Comparison of ENCODE assay signal across 8 cellular contexts in the genomic region with DNA sequence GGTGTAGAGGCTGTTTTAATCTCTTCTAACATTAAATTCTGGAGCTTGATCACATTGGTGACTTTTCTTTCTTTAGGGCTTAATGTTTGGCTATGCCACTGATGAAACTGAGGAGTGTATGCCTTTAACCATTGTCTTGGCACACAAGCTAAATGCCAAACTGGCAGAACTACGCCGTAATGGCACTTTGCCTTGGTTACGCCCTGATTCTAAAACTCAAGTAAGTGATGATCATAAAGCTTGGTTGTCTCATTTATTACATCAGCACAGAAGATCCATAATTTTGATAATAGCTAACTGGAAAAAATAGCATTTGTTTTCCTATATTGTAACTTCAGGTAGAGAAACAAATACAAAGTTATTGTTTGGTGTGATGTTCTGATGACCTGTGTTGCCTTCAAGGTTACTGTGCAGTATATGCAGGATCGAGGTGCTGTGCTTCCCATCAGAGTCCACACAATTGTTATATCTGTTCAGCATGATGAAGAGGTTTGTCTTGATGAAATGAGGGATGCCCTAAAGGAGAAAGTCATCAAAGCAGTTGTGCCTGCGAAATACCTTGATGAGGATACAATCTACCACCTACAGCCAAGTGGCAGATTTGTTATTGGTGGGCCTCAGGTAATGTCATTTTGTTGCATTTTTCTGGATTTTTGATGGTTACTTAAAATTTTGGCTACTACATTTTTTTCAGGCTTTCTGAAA. TPM values are rescaled to one million over a fixed set of nuclear protein-coding genes. Genes with fewer than 3 reads are reported as not detected.
DNase-seq lines count a peak whose midpoint lies in the region; ATAC-seq and TF ChIP-seq lines count a peak whose summit lies in the region.

No MANE protein-coding gene starts in this region.

- no peak for ATAC-seq in activated CD4-positive, alpha-beta T cell treated with anti-CD3 and anti-CD28 coated beads for 36 hours
- no peak for ATAC-seq in activated CD8-positive, alpha-beta T cell treated with anti-CD3 and anti-CD28 coated beads, Interleukin-2, amount 10 ng/mL, durations not matched to agents 7 days and 5 days
- no peak for ATAC-seq in stimulated activated memory B cell treated with anti-CD40 and anti-IgM and Interleukin-4, amounts not matched to agents 10 μg/mL and 1 μg/mL and 100 μg/mL, for 72 hours

- peak overlapping the region; percentile 92 for H3K27ac Mint-ChIP-seq in activated CD4-positive, alpha-beta T cell treated with anti-CD3 and anti-CD28 coated beads for 36 hours
- H3K27ac Mint-ChIP-seq in activated CD8-positive, alpha-beta T cell treated with anti-CD3 and anti-CD28 coated beads, Interleukin-2, amount 10 ng/mL, durations not matched to agents 7 days and 5 days: peak overlapping the region; percentile 31
- peak overlapping the region; percentile 19 for H3K27ac Mint-ChIP-seq in stimulated activated memory B cell treated with anti-CD40 and anti-IgM and Interleukin-4, amounts not matched to agents 10 μg/mL and 1 μg/mL and 100 μg/mL, for 72 hours

- H3K4me3 ChIP-seq in fibroblast of the aortic adventitia (ENCODE audit: low read depth, low read length): peak overlapping the region; percentile 97

- intact Hi-C loops in activated CD4-positive, alpha-beta T cell treated with anti-CD3 and anti-CD28 coated beads for 36 hours (cut with DNase I, micrococcal nuclease): loop anchor here in 1 of 2 experiments (2.0 kb wide), 1 partner anchor 15 kb away; no protein-coding TSS in a partner anchor

- no peak for DNase-seq in activated CD4-positive, alpha-beta T cell treated with anti-CD3 and anti-CD28 coated beads for 36 hours
- DNase-seq in activated CD4-positive, alpha-beta T cell treated with anti-CD3 and anti-CD28 coated beads for 48 hours: no peak
- no peak for DNase-seq in activated CD8-positive, alpha-beta T cell treated with anti-CD3 and anti-CD28 coated beads, Interleukin-2, amount 10 ng/mL, durations not matched to agents 7 days and 5 days
- peak; percentile 72 for DNase-seq in fibroblast of the aortic adventitia (ENCODE audit: low read depth)
- DNase-seq in mucosa of gallbladder (ENCODE audit: low spot score): no peak
- DNase-seq in DMS153 (lab: John Stamatoyannopoulos, UW): no peak
- no peak for DNase-seq in GM19238 (ENCODE audit: insufficient read length, low spot score)

- peaks cover 35% of the 10 kb centered on the region for H3K4me1 Mint-ChIP-seq in activated CD4-positive, alpha-beta T cell treated with anti-CD3 and anti-CD28 coated beads for 36 hours
- H3K4me1 Mint-ChIP-seq in activated CD8-positive, alpha-beta T cell treated with anti-CD3 and anti-CD28 coated beads, Interleukin-2, amount 10 ng/mL, durations not matched to agents 7 days and 5 days (ENCODE audit: low read depth): peaks cover 52% of the 10 kb centered on the region
- H3K4me1 Mint-ChIP-seq in stimulated activated memory B cell treated with anti-CD40 and anti-IgM and Interleukin-4, amounts not matched to agents 10 μg/mL and 1 μg/mL and 100 μg/mL, for 72 hours: peaks cover 41% of the 10 kb centered on the region

- H3K27me3 Mint-ChIP-seq in activated CD4-positive, alpha-beta T cell treated with anti-CD3 and anti-CD28 coated beads for 36 hours: no peaks in the 10 kb centered on the region
- H3K27me3 Mint-ChIP-seq in activated CD8-positive, alpha-beta T cell treated with anti-CD3 and anti-CD28 coated beads, Interleukin-2, amount 10 ng/mL, durations not matched to agents 7 days and 5 days (ENCODE audit: low read depth): no peaks in the 10 kb centered on the region
- H3K27me3 Mint-ChIP-seq in stimulated activated memory B cell treated with anti-CD40 and anti-IgM and Interleukin-4, amounts not matched to agents 10 μg/mL and 1 μg/mL and 100 μg/mL, for 72 hours: no peaks in the 10 kb centered on the region

- TF ChIP-seq CTCF in fibroblast of the aortic adventitia (IDR thresholded peaks at IDR 0.05; ENCODE audit: insufficient read depth, low read length): no peak

- peak overlapping the region; percentile 95 for H3K4me3 Mint-ChIP-seq in activated CD4-positive, alpha-beta T cell treated with anti-CD3 and anti-CD28 coated beads for 36 hours
- H3K4me3 Mint-ChIP-seq in activated CD8-positive, alpha-beta T cell treated with anti-CD3 and anti-CD28 coated beads, Interleukin-2, amount 10 ng/mL, durations not matched to agents 7 days and 5 days: peak overlapping the region; percentile 96
- peak overlapping the region; percentile 36 for H3K4me3 Mint-ChIP-seq in stimulated activated memory B cell treated with anti-CD40 and anti-IgM and Interleukin-4, amounts not matched to agents 10 μg/mL and 1 μg/mL and 100 μg/mL, for 72 hours

- H3K9me3 Mint-ChIP-seq in activated CD4-positive, alpha-beta T cell treated with anti-CD3 and anti-CD28 coated beads for 36 hours (ENCODE audit: low read depth): no peaks in the 10 kb centered on the region
- H3K9me3 Mint-ChIP-seq in activated CD8-positive, alpha-beta T cell treated with anti-CD3 and anti-CD28 coated beads, Interleukin-2, amount 10 ng/mL, durations not matched to agents 7 days and 5 days (ENCODE audit: insufficient read depth): no peaks in the 10 kb centered on the region
- H3K9me3 Mint-ChIP-seq in stimulated activated memory B cell treated with anti-CD40 and anti-IgM and Interleukin-4, amounts not matched to agents 10 μg/mL and 1 μg/mL and 100 μg/mL, for 72 hours: no peaks in the 10 kb centered on the region

- CTCF ChIA-PET in activated CD4-positive, alpha-beta T cell treated with anti-CD3 and anti-CD28 coated beads for 36 hours (lab: Charles Lee): interaction anchor here (0.7 to 8.1 kb wide), 5 partner anchors 8 to 153 kb away, joined by 3 to 80 read pairs (median 6); a partner anchor contains a TSS
- CTCF ChIA-PET in activated CD8-positive, alpha-beta T cell treated with anti-CD3 and anti-CD28 coated beads, Interleukin-2, amount 10 ng/mL, durations not matched to agents 7 days and 5 days (lab: Charles Lee): interaction anchor here (0.6 to 12.6 kb wide), 7 partner anchors 10 to 149 kb away, joined by 3 to 133 read pairs (median 3); a partner anchor contains a TSS

- H3K36me3 Mint-ChIP-seq in activated CD4-positive, alpha-beta T cell treated with anti-CD3 and anti-CD28 coated beads for 36 hours (ENCODE audit: low read depth): peaks cover 71% of the 10 kb centered on the region
- H3K36me3 Mint-ChIP-seq in activated CD8-positive, alpha-beta T cell treated with anti-CD3 and anti-CD28 coated beads, Interleukin-2, amount 10 ng/mL, durations not matched to agents 7 days and 5 days (ENCODE audit: low read depth): peaks cover 70% of the 10 kb centered on the region
- H3K36me3 Mint-ChIP-seq in stimulated activated memory B cell treated with anti-CD40 and anti-IgM and Interleukin-4, amounts not matched to agents 10 μg/mL and 1 μg/mL and 100 μg/mL, for 72 hours: peaks cover 39% of the 10 kb centered on the region

- POLR2A ChIA-PET in activated CD4-positive, alpha-beta T cell treated with anti-CD3 and anti-CD28 coated beads for 36 hours (lab: Charles Lee): interaction anchor here (0.8 to 3.9 kb wide), 3 partner anchors 10 to 123 kb away, joined by 3 to 26 read pairs (median 19); a partner anchor contains a TSS
- POLR2A ChIA-PET in activated CD8-positive, alpha-beta T cell treated with anti-CD3 and anti-CD28 coated beads, Interleukin-2, amount 10 ng/mL, durations not matched to agents 7 days and 5 days (lab: Charles Lee): interaction anchor here (0.8 to 4.2 kb wide), 8 partner anchors 14 to 214 kb away, joined by 3 to 61 read pairs (median 5); a partner anchor contains a TSS

RNA-seq across cellular contexts. Expression of a gene that starts 2.9 kb away (rescaled TPM):
- total RNA-seq in activated CD4-positive, alpha-beta T cell treated with anti-CD3 and anti-CD28 coated beads for 36 hours: 100 to 1,000 TPM; 226 to 259 TPM
- total RNA-seq in activated CD8-positive, alpha-beta T cell treated with anti-CD3 and anti-CD28 coated beads, Interleukin-2, amount 10 ng/mL, durations not matched to agents 7 days and 5 days: 100 to 1,000 TPM; 264 to 273 TPM
- total RNA-seq in fibroblast of the aortic adventitia (ENCODE audit: low replicate concordance): 161 and 179 TPM in 2 replicates
- total RNA-seq in mucosa of gallbladder: 262 TPM

RNA-seq across cellular contexts. Expression of a gene that starts 19.4 kb away (rescaled TPM):
- total RNA-seq in activated CD4-positive, alpha-beta T cell treated with anti-CD3 and anti-CD28 coated beads for 36 hours: 10 to 100 TPM; 20.1 to 22.2 TPM
- total RNA-seq in activated CD8-positive, alpha-beta T cell treated with anti-CD3 and anti-CD28 coated beads, Interleukin-2, amount 10 ng/mL, durations not matched to agents 7 days and 5 days: 10 to 100 TPM; 18.9 to 20.0 TPM
- total RNA-seq in fibroblast of the aortic adventitia (ENCODE audit: low replicate concordance) (26.7 and 43.3 TPM in 2 replicates), mucosa of gallbladder (77.4 TPM)

RNA-seq across cellular contexts. Expression of a gene that starts 35.5 kb away (rescaled TPM):
- 100 to 1,000 TPM in 1 of 2 experiments, 10 to 100 TPM in 1; 98.3 to 106 TPM for total RNA-seq in activated CD4-positive, alpha-beta T cell treated with anti-CD3 and anti-CD28 coated beads for 36 hours
- total RNA-seq in activated CD8-positive, alpha-beta T cell treated with anti-CD3 and anti-CD28 coated beads, Interleukin-2, amount 10 ng/mL, durations not matched to agents 7 days and 5 days: 100 to 1,000 TPM; 141 to 148 TPM
- total RNA-seq in fibroblast of the aortic adventitia (ENCODE audit: low replicate concordance) (0.54 and 1.7 TPM in 2 replicates), mucosa of gallbladder (178 TPM)

RNA-seq across cellular contexts. Expression of a gene that starts 42.3 kb away (rescaled TPM):
- 10 to 100 TPM; 21.4 to 26.7 TPM for total RNA-seq in activated CD4-positive, alpha-beta T cell treated with anti-CD3 and anti-CD28 coated beads for 36 hours
- 10 to 100 TPM; 72.0 to 74.4 TPM for total RNA-seq in activated CD8-positive, alpha-beta T cell treated with anti-CD3 and anti-CD28 coated beads, Interleukin-2, amount 10 ng/mL, durations not matched to agents 7 days and 5 days
- total RNA-seq in fibroblast of the aortic adventitia (ENCODE audit: low replicate concordance) (33.8 and 56.2 TPM in 2 replicates), mucosa of gallbladder (48.8 TPM)

RNA-seq across cellular contexts. Expression of a gene that starts 53.6 kb away (rescaled TPM):
- 100 to 1,000 TPM; 113 to 140 TPM for total RNA-seq in activated CD4-positive, alpha-beta T cell treated with anti-CD3 and anti-CD28 coated beads for 36 hours
- total RNA-seq in activated CD8-positive, alpha-beta T cell treated with anti-CD3 and anti-CD28 coated beads, Interleukin-2, amount 10 ng/mL, durations not matched to agents 7 days and 5 days: 100 to 1,000 TPM in 1 of 2 experiments, 10 to 100 TPM in 1; 91.0 to 104 TPM
- total RNA-seq in fibroblast of the aortic adventitia (ENCODE audit: low replicate concordance): 86.7 and 213 TPM in 2 replicates
- total RNA-seq in mucosa of gallbladder: 94.1 TPM

Comparison
In these comparisons a context has a peak if more than half of its experiments do, and no peak if none do; other contexts are left out.
1. H3K27ac Mint-ChIP-seq: peak in every context shown above with its lines; median percentile 92 in activated CD4-positive, alpha-beta T cell treated with anti-CD3 and anti-CD28 coated beads for 36 hours; 31 in activated CD8-positive, alpha-beta T cell treated with anti-CD3 and anti-CD28 coated beads, Interleukin-2, amount 10 ng/mL, durations not matched to agents 7 days and 5 days; 19 in stimulated activated memory B cell treated with anti-CD40 and anti-IgM and Interleukin-4, amounts not matched to agents 10 μg/mL and 1 μg/mL and 100 μg/mL, for 72 hours.
2. H3K4me3 Mint-ChIP-seq: peak in every context shown above with its lines; median percentile 96 in activated CD8-positive, alpha-beta T cell treated with anti-CD3 and anti-CD28 coated beads, Interleukin-2, amount 10 ng/mL, durations not matched to agents 7 days and 5 days; 95 in activated CD4-positive, alpha-beta T cell treated with anti-CD3 and anti-CD28 coated beads for 36 hours; 36 in stimulated activated memory B cell treated with anti-CD40 and anti-IgM and Interleukin-4, amounts not matched to agents 10 μg/mL and 1 μg/mL and 100 μg/mL, for 72 hours.
3. RNA of a gene that starts 35.5 kb away (total RNA-seq): 178 TPM in mucosa of gallbladder (single experiment), 141 to 148 TPM in activated CD8-positive, alpha-beta T cell treated with anti-CD3 and anti-CD28 coated beads, Interleukin-2, amount 10 ng/mL, durations not matched to agents 7 days and 5 days and 98.3 to 106 TPM in activated CD4-positive, alpha-beta T cell treated with anti-CD3 and anti-CD28 coated beads for 36 hours; 0.54 to 1.7 TPM in fibroblast of the aortic adventitia; every median in the first group is over 10 times any median in the second.